37 cellular contexts compared by ENCODE assay signal in the genomic region with DNA sequence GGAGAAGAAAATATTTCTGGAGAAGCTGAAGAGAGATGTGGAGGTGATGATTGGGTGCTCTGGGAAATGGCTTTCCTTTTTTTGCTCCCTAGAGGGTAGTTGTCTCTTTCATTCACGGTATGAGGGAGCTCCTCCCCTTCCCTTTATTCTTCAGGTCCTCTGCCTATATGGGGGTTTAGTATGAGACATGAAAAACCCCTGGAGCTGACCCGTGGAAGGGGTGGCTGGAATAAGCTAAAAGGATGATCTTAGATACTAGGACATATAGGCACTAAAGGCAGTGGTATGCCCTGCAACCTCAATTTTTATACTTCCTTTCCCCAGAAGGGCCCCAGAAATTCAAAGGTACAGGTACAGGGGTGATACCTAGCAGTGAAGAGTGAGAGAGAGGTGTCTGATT. TPM values are rescaled to one million over a fixed set of nuclear protein-coding genes. Genes with fewer than 3 reads are reported as not detected.
"Had no signal": no experiment of that assay in that cellular context is flagged by ENCODE, and none has a peak within 500 bp of the region (broad histone marks: within the 10 kb centered on the region; RNA-seq: fewer than 3 reads in every experiment).

No MANE protein-coding gene starts in this region.

- H3K27ac ChIP-seq: ascending aorta, cardiac muscle cell, VCaP had no signal

- DNase-seq: activated B cell treated with CpG ODN at 0.5 μM for 24 hours; activated CD4-positive, alpha-beta memory T cell treated with anti-CD3 and anti-CD28 coated beads for 36 hours; activated CD4-positive, alpha-beta T cell treated with anti-CD3 and anti-CD28 coated beads for 4 hours; activated CD4-positive, alpha-beta T cell treated with anti-CD3 and anti-CD28 coated beads, Interleukin-2, amount 10 ng/mL, durations not matched to agents 24 days and 14 days; activated CD4-positive, alpha-beta T cell treated with anti-CD3 and anti-CD28 coated beads, Interleukin-2, amount 50 U/mL, for 1 hour; activated CD4-positive, alpha-beta T cell treated with anti-CD3 and anti-CD28 coated beads, Interleukin-2, amount 50 U/mL, for 4 hours; activated CD4-positive, CD25-positive, alpha-beta regulatory T cell treated with anti-CD3 and anti-CD28 coated beads, Interleukin-2, amount 50 U/mL, for 72 hours; activated CD8-positive, alpha-beta memory T cell treated with anti-CD3 and anti-CD28 coated beads, Interleukin-2, amount 50 U/mL, for 4 hours; activated CD8-positive, alpha-beta T cell treated with anti-CD3 and anti-CD28 coated beads for 36 hours; activated effector memory CD4-positive, alpha-beta T cell treated with Interleukin-2 at 50 U/mL for 16 hours; activated gamma-delta T cell; activated naive CD4-positive, alpha-beta T cell treated with anti-CD3 and anti-CD28 coated beads, Interleukin-2, amount 10 ng/mL, durations not matched to agents 7 days and 5 days; activated naive CD4-positive, alpha-beta T cell treated with Interleukin-2 at 50 U/mL for 16 hours; activated naive CD8-positive, alpha-beta T cell treated with anti-CD3 and anti-CD28 coated beads, Interleukin-2, amount 10 ng/mL, durations not matched to agents 7 days and 5 days; activated naive CD8-positive, alpha-beta T cell treated with anti-CD3 and anti-CD28 coated beads, Interleukin-2, amount 50 U/mL, for 24 hours; activated T-cell treated with anti-CD3 and anti-CD28 coated beads for 4 hours; activated T-cell treated with anti-CD3 and anti-CD28 coated beads, Interleukin-2, amount 50 U/mL, for 1 hour; activated T-cell treated with anti-CD3 and anti-CD28 coated beads, Interleukin-2, amount 50 U/mL, for 4 hours; activated T-cell treated with anti-CD3 and anti-CD28 coated beads, Interleukin-2, amount 50 U/mL, for 72 hours; amygdala; anterior cingulate cortex; caudate nucleus; cerebellar nuclear complex; T-cell; T-helper 17 cell; T-helper 9 cell had no signal

- H3K4me3 Mint-ChIP-seq: activated B cell treated with CpG ODN at 0.5 μM for 24 hours; activated CD4-positive, alpha-beta memory T cell treated with anti-CD3 and anti-CD28 coated beads for 36 hours; activated CD4-positive, alpha-beta T cell treated with anti-CD3 and anti-CD28 coated beads, Interleukin-2, amount 10 ng/mL, durations not matched to agents 24 days and 14 days; activated CD8-positive, alpha-beta T cell treated with anti-CD3 and anti-CD28 coated beads for 36 hours; activated naive CD4-positive, alpha-beta T cell treated with anti-CD3 and anti-CD28 coated beads, Interleukin-2, amount 10 ng/mL, durations not matched to agents 7 days and 5 days; activated naive CD4-positive, alpha-beta T cell treated with anti-CD3 and anti-CD28 coated beads, Interleukin-2, amount 50 U/mL, for 24 hours; activated naive CD8-positive, alpha-beta T cell; activated naive CD8-positive, alpha-beta T cell treated with anti-CD3 and anti-CD28 coated beads, Interleukin-2, amount 10 ng/mL, durations not matched to agents 7 days and 5 days; activated naive CD8-positive, alpha-beta T cell treated with anti-CD3 and anti-CD28 coated beads, Interleukin-2, amount 50 U/mL, for 24 hours; activated T-cell treated with anti-CD3 and anti-CD28 coated beads, Interleukin-2, amount 50 U/mL, for 4 hours; activated T-cell treated with anti-CD3 and anti-CD28 coated beads, Interleukin-2, amount 50 U/mL, for 72 hours; activated T-helper 1 cell treated with anti-CD3 and anti-CD28 coated beads, Interleukin-12 subunit alpha, Interleukin-12 subunit beta, Interleukin-2, Interleukin-4 antibody, amounts not matched to agents 30 ng/mL and 10 ng/mL and 1 ng/mL, durations not matched to agents 14 hours and 24 hours and 36 hours; brain; central memory CD8-positive, alpha-beta T cell; T-cell; T-helper 17 cell; T-helper 2 cell treated with Interferon-gamma antibody and Interleukin-4, amounts not matched to agents 5 μg/mL and 100 μg/mL, for 36 hours had no signal

- H3K27me3 ChIP-seq: ascending aorta, cardiac muscle cell had no signal

- H3K27ac Mint-ChIP-seq: activated B cell treated with CpG ODN at 0.5 μM for 24 hours; activated CD4-positive, alpha-beta memory T cell treated with anti-CD3 and anti-CD28 coated beads for 36 hours; activated CD4-positive, alpha-beta T cell treated with anti-CD3 and anti-CD28 coated beads, Interleukin-2, amount 10 ng/mL, durations not matched to agents 24 days and 14 days; activated CD8-positive, alpha-beta T cell treated with anti-CD3 and anti-CD28 coated beads for 36 hours; activated naive CD4-positive, alpha-beta T cell treated with anti-CD3 and anti-CD28 coated beads, Interleukin-2, amount 10 ng/mL, durations not matched to agents 7 days and 5 days; activated naive CD4-positive, alpha-beta T cell treated with anti-CD3 and anti-CD28 coated beads, Interleukin-2, amount 50 U/mL, for 24 hours; activated naive CD8-positive, alpha-beta T cell; activated naive CD8-positive, alpha-beta T cell treated with anti-CD3 and anti-CD28 coated beads, Interleukin-2, amount 10 ng/mL, durations not matched to agents 7 days and 5 days; activated naive CD8-positive, alpha-beta T cell treated with anti-CD3 and anti-CD28 coated beads, Interleukin-2, amount 50 U/mL, for 24 hours; activated T-cell treated with anti-CD3 and anti-CD28 coated beads, Interleukin-2, amount 50 U/mL, for 72 hours; activated T-helper 1 cell treated with anti-CD3 and anti-CD28 coated beads, Interleukin-12 subunit alpha, Interleukin-12 subunit beta, Interleukin-2, Interleukin-4 antibody, amounts not matched to agents 30 ng/mL and 10 ng/mL and 1 ng/mL, durations not matched to agents 14 hours and 24 hours and 36 hours; activated T-helper 2 cell treated with anti-CD3 and anti-CD28 coated beads, Interferon-gamma antibody, Interleukin-2, Interleukin-4, amounts not matched to agents 10 μg/mL and 5 μg/mL and 100 μg/mL, durations not matched to agents 14 hours and 24 hours and 36 hours; brain; T-cell; T-helper 17 cell; T-helper 2 cell treated with Interferon-gamma antibody and Interleukin-4, amounts not matched to agents 5 μg/mL and 100 μg/mL, for 36 hours had no signal

- H3K4me3 ChIP-seq: ascending aorta, cardiac muscle cell had no signal

- H3K9me3 Mint-ChIP-seq: activated B cell treated with CpG ODN at 0.5 μM for 24 hours; activated CD4-positive, alpha-beta memory T cell treated with anti-CD3 and anti-CD28 coated beads for 36 hours; activated CD4-positive, alpha-beta T cell treated with anti-CD3 and anti-CD28 coated beads, Interleukin-2, amount 10 ng/mL, durations not matched to agents 24 days and 14 days; activated CD8-positive, alpha-beta T cell treated with anti-CD3 and anti-CD28 coated beads for 36 hours; activated naive CD4-positive, alpha-beta T cell treated with anti-CD3 and anti-CD28 coated beads, Interleukin-2, amount 10 ng/mL, durations not matched to agents 7 days and 5 days; activated naive CD4-positive, alpha-beta T cell treated with anti-CD3 and anti-CD28 coated beads, Interleukin-2, amount 50 U/mL, for 24 hours; activated naive CD8-positive, alpha-beta T cell treated with anti-CD3 and anti-CD28 coated beads, Interleukin-2, amount 10 ng/mL, durations not matched to agents 7 days and 5 days; activated naive CD8-positive, alpha-beta T cell treated with anti-CD3 and anti-CD28 coated beads, Interleukin-2, amount 50 U/mL, for 24 hours; activated T-cell treated with anti-CD3 and anti-CD28 coated beads, Interleukin-2, amount 50 U/mL, for 4 hours; activated T-helper 1 cell treated with anti-CD3 and anti-CD28 coated beads, Interleukin-12 subunit alpha, Interleukin-12 subunit beta, Interleukin-2, Interleukin-4 antibody, amounts not matched to agents 30 ng/mL and 10 ng/mL and 1 ng/mL, durations not matched to agents 14 hours and 24 hours and 36 hours; activated T-helper 2 cell treated with anti-CD3 and anti-CD28 coated beads, Interferon-gamma antibody, Interleukin-2, Interleukin-4, amounts not matched to agents 10 μg/mL and 5 μg/mL and 100 μg/mL, durations not matched to agents 14 hours and 24 hours and 36 hours; brain; central memory CD8-positive, alpha-beta T cell; T-cell; T-helper 2 cell treated with Interferon-gamma antibody and Interleukin-4, amounts not matched to agents 5 μg/mL and 100 μg/mL, for 36 hours had no signal

- ATAC-seq: activated CD8-positive, alpha-beta T cell treated with anti-CD3 and anti-CD28 coated beads for 36 hours; activated naive CD8-positive, alpha-beta T cell treated with anti-CD3 and anti-CD28 coated beads, Interleukin-2, amount 50 U/mL, for 24 hours; activated T-cell treated with anti-CD3 and anti-CD28 coated beads, Interleukin-2, amount 50 U/mL, for 4 hours; activated T-cell treated with anti-CD3 and anti-CD28 coated beads, Interleukin-2, amount 50 U/mL, for 72 hours; T-cell; T-helper 17 cell had no signal

- H3K27me3 Mint-ChIP-seq: activated CD4-positive, alpha-beta memory T cell treated with anti-CD3 and anti-CD28 coated beads for 36 hours; activated CD4-positive, alpha-beta T cell treated with anti-CD3 and anti-CD28 coated beads, Interleukin-2, amount 10 ng/mL, durations not matched to agents 24 days and 14 days; activated CD8-positive, alpha-beta T cell treated with anti-CD3 and anti-CD28 coated beads for 36 hours; activated naive CD4-positive, alpha-beta T cell treated with anti-CD3 and anti-CD28 coated beads, Interleukin-2, amount 50 U/mL, for 24 hours; activated naive CD8-positive, alpha-beta T cell; activated naive CD8-positive, alpha-beta T cell treated with anti-CD3 and anti-CD28 coated beads, Interleukin-2, amount 10 ng/mL, durations not matched to agents 7 days and 5 days; activated naive CD8-positive, alpha-beta T cell treated with anti-CD3 and anti-CD28 coated beads, Interleukin-2, amount 50 U/mL, for 24 hours; central memory CD8-positive, alpha-beta T cell; T-cell; T-helper 17 cell had no signal

- H3K9me3 ChIP-seq: ascending aorta had no signal

RNA-seq across cellular contexts. Expression of gene ARHGEF25, which starts 10.8 kb away (rescaled TPM):
- total RNA-seq: activated B cell treated with CpG ODN at 0.5 μM for 24 hours had no signal

RNA-seq across cellular contexts. Expression of gene B4GALNT1, which starts 32.6 kb away (rescaled TPM):
- total RNA-seq: bronchial epithelial cell, cardiac muscle cell, T-helper 17 cell had no signal

RNA-seq across cellular contexts. Expression of gene KIF5A, which starts 50.6 kb away (rescaled TPM):
- total RNA-seq: ascending aorta had no signal
